ENCODE assay signal across 25 cellular contexts in the genomic region with DNA sequence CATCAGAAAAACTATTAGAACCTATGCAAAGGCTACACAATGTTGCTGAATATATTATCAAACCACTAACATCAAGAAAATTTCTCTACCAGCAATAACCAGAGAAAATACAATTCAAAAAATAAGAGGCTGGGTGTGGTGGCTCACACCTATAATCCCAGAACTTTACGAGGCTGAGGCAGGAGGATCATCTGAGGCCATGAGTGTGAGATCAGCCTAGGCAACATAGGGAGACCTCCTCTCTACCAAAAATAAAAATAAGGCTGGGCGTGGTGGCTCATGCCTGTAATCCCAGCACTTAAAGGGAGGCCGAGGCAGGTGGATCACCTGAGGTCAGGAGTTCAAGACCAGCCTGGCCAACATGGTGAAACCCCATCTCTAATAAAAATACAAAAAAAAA.
"Had no signal": no experiment of that assay in that cellular context is flagged by ENCODE, and none has a peak within 500 bp of the region (broad histone marks: within the 10 kb centered on the region; RNA-seq: fewer than 3 reads in every experiment).

No MANE protein-coding gene starts in this region.

- H3K4me1 Mint-ChIP-seq: endodermal cell had no signal

- H3K27ac ChIP-seq: colonic mucosa, coronary artery, dorsolateral prefrontal cortex, epithelial cell of prostate, esophagus muscularis mucosa, esophagus squamous epithelium, foreskin keratinocyte, gastrocnemius medialis, gastroesophageal sphincter, heart left ventricle, heart right ventricle had no signal

- H3K27me3 ChIP-seq: colonic mucosa, dorsolateral prefrontal cortex, esophagus muscularis mucosa, esophagus squamous epithelium, foreskin keratinocyte, gastrocnemius medialis, gastroesophageal sphincter, heart left ventricle, heart right ventricle had no signal

- H3K4me3 Mint-ChIP-seq: dendritic cell treated with granulocyte-macrophage colony-stimulating factor and Interleukin-4, amounts not matched to agents 40 ng/mL and 50 ng/mL, for 4 days; effector memory CD8-positive, alpha-beta T cell; endodermal cell had no signal

- H3K9me3 Mint-ChIP-seq: dendritic cell treated with granulocyte-macrophage colony-stimulating factor and Interleukin-4, amounts not matched to agents 40 ng/mL and 50 ng/mL, for 4 days; effector memory CD8-positive, alpha-beta T cell; endodermal cell had no signal

- ATAC-seq: effector memory CD8-positive, alpha-beta T cell; esophagus mucosa; foreskin keratinocyte; gastrocnemius medialis; gastroesophageal sphincter; heart left ventricle; heart right ventricle had no signal

- H3K9me3 ChIP-seq: colonic mucosa, esophagus muscularis mucosa, esophagus squamous epithelium, gastrocnemius medialis, gastroesophageal sphincter, heart left ventricle, heart right ventricle had no signal

- H3K27me3 Mint-ChIP-seq: dendritic cell treated with granulocyte-macrophage colony-stimulating factor and Interleukin-4, amounts not matched to agents 40 ng/mL and 50 ng/mL, for 4 days; effector memory CD8-positive, alpha-beta T cell had no signal

- DNase-seq: colonic mucosa; cortex of kidney; dermis blood vessel endothelial cell; dorsolateral prefrontal cortex; effector CD4-positive, alpha-beta T cell; effector CD8-positive, alpha-beta T cell; effector memory CD4-positive, alpha-beta T cell; effector memory CD8-positive, alpha-beta T cell; endodermal cell; erythroblast; esophagus squamous epithelium; foreskin fibroblast; foreskin keratinocyte; foreskin melanocyte; gastrocnemius medialis; glutamatergic neuron; head of caudate nucleus; heart left ventricle; heart right ventricle had no signal

- H3K27ac Mint-ChIP-seq: dendritic cell treated with granulocyte-macrophage colony-stimulating factor and Interleukin-4, amounts not matched to agents 40 ng/mL and 50 ng/mL, for 4 days; effector memory CD8-positive, alpha-beta T cell; endodermal cell had no signal

- H3K4me3 ChIP-seq: colonic mucosa, coronary artery, dorsolateral prefrontal cortex, esophagus muscularis mucosa, esophagus squamous epithelium, gastrocnemius medialis, gastroesophageal sphincter, heart left ventricle, heart right ventricle had no signal

- H3K36me3 ChIP-seq: colonic mucosa, esophagus muscularis mucosa, esophagus squamous epithelium, gastrocnemius medialis, gastroesophageal sphincter, heart left ventricle, heart right ventricle had no signal

- H3K4me1 ChIP-seq: colonic mucosa, esophagus muscularis mucosa, esophagus squamous epithelium, foreskin keratinocyte, gastrocnemius medialis, gastroesophageal sphincter, heart left ventricle, heart right ventricle had no signal
